14 cellular contexts compared by ENCODE assay signal in genomic region chr2:216426938-216427337, GRCh38. TPM values are rescaled to one million over a fixed set of nuclear protein-coding genes. Genes with fewer than 3 reads are reported as not detected.
DNase-seq lines count a peak whose midpoint lies in the region; ATAC-seq, FAIRE-seq and TF ChIP-seq lines count a peak whose summit lies in the region.
"Had no signal": no experiment of that assay in that cellular context is flagged by ENCODE, and none has a peak within 500 bp of the region (broad histone marks: within the 10 kb centered on the region; RNA-seq: fewer than 3 reads in every experiment).

No MANE protein-coding gene starts in this region.

- ATAC-seq in HG02938 (IDR thresholded peaks at IDR 0.05; ENCODE audit: unreplicated experiment) (no peak), GM19455 (IDR thresholded peaks at IDR 0.05; ENCODE audit: unreplicated experiment) (no peak), HG02981 (IDR thresholded peaks at IDR 0.05; ENCODE audit: unreplicated experiment) (no peak)
- ATAC-seq: A549; activated T-helper 17 cell treated with anti-CD3 and anti-CD28 coated beads, Interleukin-2, amount 50 U/mL, for 72 hours had no signal

- no peak overlapping the region for H3K27ac ChIP-seq in breast epithelium
- peak overlapping the region; percentile 53 for H3K27ac ChIP-seq in left ventricle myocardium inferior (replicated peaks)
- H3K27ac ChIP-seq: A549, KMS-11, spleen had no signal

- no peak for TF ChIP-seq POLR2A in breast epithelium (IDR thresholded peaks at IDR 0.05)

- DNase-seq in MCF 10A (ENCODE audit: unreplicated experiment) (peak; percentile 48), breast epithelium (ENCODE audit: low spot score in 2 of 2) (no peak), astrocyte of the hippocampus (ENCODE audit: low read depth, low spot score) (peak; percentile 85), left ventricle myocardium inferior (no peak), urothelium cell line (ENCODE audit: low spot score) (peak; percentile 38)
- DNase-seq: SHP77 treated with DMSO at 0.1 percent for 48 hours, spleen had no signal

- H3K27me3 ChIP-seq in breast epithelium: no peaks in the 10 kb centered on the region
- no peaks in the 10 kb centered on the region for H3K27me3 ChIP-seq in left ventricle myocardium inferior (ENCODE audit: low read depth)
- H3K27me3 ChIP-seq: spleen had no signal

- H3K36me3 ChIP-seq in breast epithelium (peaks cover 15% of the 10 kb centered on the region), left ventricle myocardium inferior (peaks cover 82% of the 10 kb centered on the region)

- H3K4me1 Mint-ChIP-seq in MCF 10A (ENCODE audit: insufficient read depth, unreplicated experiment): peaks cover 11% of the 10 kb centered on the region
- H3K4me1 Mint-ChIP-seq: activated T-helper 17 cell treated with anti-CD3 and anti-CD28 coated beads, Interleukin-2, amount 50 U/mL, for 72 hours had no signal

- peaks cover 75% of the 10 kb centered on the region for H3K36me3 Mint-ChIP-seq in MCF 10A (ENCODE audit: insufficient read depth, unreplicated experiment)

- H3K9me3 ChIP-seq in breast epithelium: peaks cover 0 to 5% of the 10 kb centered on the region in 2 donors
- H3K9me3 ChIP-seq in left ventricle myocardium inferior (replicated peaks): peaks cover 8% of the 10 kb centered on the region
- H3K9me3 ChIP-seq: A549 had no signal

- no peaks in the 10 kb centered on the region for H3K4me1 ChIP-seq in breast epithelium
- peaks cover 14% of the 10 kb centered on the region for H3K4me1 ChIP-seq in left ventricle myocardium inferior
- H3K4me1 ChIP-seq: A549 had no signal

- CTCF ChIA-PET in MCF 10A (lab: Yijun Ruan, JAX): no interaction called here

- TF ChIP-seq CTCF in MCF 10A (IDR thresholded peaks at IDR 0.05; ENCODE audit: unreplicated experiment): no peak
- TF ChIP-seq CTCF in breast epithelium (IDR thresholded peaks at IDR 0.05): no peak
- TF ChIP-seq CTCF in left ventricle myocardium inferior (IDR thresholded peaks at IDR 0.05; ENCODE audit: borderline replicate concordance): no peak

- H3K9me3 Mint-ChIP-seq in MCF 10A (ENCODE audit: unreplicated experiment): no peaks in the 10 kb centered on the region
- H3K9me3 Mint-ChIP-seq: activated T-helper 17 cell treated with anti-CD3 and anti-CD28 coated beads, Interleukin-2, amount 50 U/mL, for 72 hours had no signal

- POLR2A ChIA-PET in MCF 10A (lab: Yijun Ruan, JAX): no interaction called here

- H3K4me3 Mint-ChIP-seq in MCF 10A (ENCODE audit: unreplicated experiment): no peak overlapping the region
- H3K4me3 Mint-ChIP-seq: activated T-helper 17 cell treated with anti-CD3 and anti-CD28 coated beads, Interleukin-2, amount 50 U/mL, for 72 hours; dendritic cell treated with granulocyte-macrophage colony-stimulating factor and Interleukin-4, amounts not matched to agents 40 ng/mL and 50 ng/mL, for 4 days had no signal

- no TSS peak for BruUV-seq in MCF 10A (replicated peaks; lab: Mats Ljungman, UMichigan)

- peak; percentile 27 for FAIRE-seq in urothelium cell line (lab: Jason Lieb, UNC)
- FAIRE-seq: A549 had no signal

- H3K27ac Mint-ChIP-seq in MCF 10A (ENCODE audit: low read depth, unreplicated experiment): peak overlapping the region; percentile 14
- H3K27ac Mint-ChIP-seq: activated T-helper 17 cell treated with anti-CD3 and anti-CD28 coated beads, Interleukin-2, amount 50 U/mL, for 72 hours; dendritic cell treated with granulocyte-macrophage colony-stimulating factor and Interleukin-4, amounts not matched to agents 40 ng/mL and 50 ng/mL, for 4 days had no signal

- H3K27me3 Mint-ChIP-seq in MCF 10A (ENCODE audit: insufficient read depth, unreplicated experiment): no peaks in the 10 kb centered on the region
- H3K27me3 Mint-ChIP-seq: activated T-helper 17 cell treated with anti-CD3 and anti-CD28 coated beads, Interleukin-2, amount 50 U/mL, for 72 hours; dendritic cell treated with granulocyte-macrophage colony-stimulating factor and Interleukin-4, amounts not matched to agents 40 ng/mL and 50 ng/mL, for 4 days had no signal

- intact Hi-C loops in MCF 10A (cut with micrococcal nuclease): no loop called here
- intact Hi-C loops in breast epithelium (cut with DNase I; ENCODE audit: low total_unique reads): no loop called here
- intact Hi-C loops in left ventricle myocardium inferior (cut with micrococcal nuclease): no loop called here

- no peak overlapping the region for H3K4me3 ChIP-seq in breast epithelium
- no peak overlapping the region for H3K4me3 ChIP-seq in left ventricle myocardium inferior
- H3K4me3 ChIP-seq: A549, spleen had no signal

RNA-seq across cellular contexts. Expression of gene SMARCAL1, which starts 14.7 kb away (rescaled TPM):
- total RNA-seq in MCF 10A (2022) (22.1 and 24.0 TPM in 2 replicates), breast epithelium (10 to 100 TPM; 12.0 to 28.1 (median 20.6) TPM), left ventricle myocardium inferior (7.5 TPM)

RNA-seq across cellular contexts. Expression of gene MARCHF4, which starts 54.7 kb away (rescaled TPM):
- total RNA-seq in MCF 10A (2022) (0.17 and 0.33 TPM in 2 replicates), breast epithelium (not detected), left ventricle myocardium inferior (0.08 TPM)
- total RNA-seq: activated T-helper 17 cell treated with anti-CD3 and anti-CD28 coated beads, Interleukin-2, amount 50 U/mL, for 72 hours; spleen had no signal

Comparison
In these comparisons a context has a peak if more than half of its experiments do, and no peak if none do; other contexts are left out.
1. DNase-seq: peak in MCF 10A (single experiment), astrocyte of the hippocampus (single experiment) and urothelium cell line (single experiment); none in breast epithelium (0 of 2) and left ventricle myocardium inferior (single experiment).